Comparison of ENCODE assay signal across 8 cellular contexts in the genomic region with DNA sequence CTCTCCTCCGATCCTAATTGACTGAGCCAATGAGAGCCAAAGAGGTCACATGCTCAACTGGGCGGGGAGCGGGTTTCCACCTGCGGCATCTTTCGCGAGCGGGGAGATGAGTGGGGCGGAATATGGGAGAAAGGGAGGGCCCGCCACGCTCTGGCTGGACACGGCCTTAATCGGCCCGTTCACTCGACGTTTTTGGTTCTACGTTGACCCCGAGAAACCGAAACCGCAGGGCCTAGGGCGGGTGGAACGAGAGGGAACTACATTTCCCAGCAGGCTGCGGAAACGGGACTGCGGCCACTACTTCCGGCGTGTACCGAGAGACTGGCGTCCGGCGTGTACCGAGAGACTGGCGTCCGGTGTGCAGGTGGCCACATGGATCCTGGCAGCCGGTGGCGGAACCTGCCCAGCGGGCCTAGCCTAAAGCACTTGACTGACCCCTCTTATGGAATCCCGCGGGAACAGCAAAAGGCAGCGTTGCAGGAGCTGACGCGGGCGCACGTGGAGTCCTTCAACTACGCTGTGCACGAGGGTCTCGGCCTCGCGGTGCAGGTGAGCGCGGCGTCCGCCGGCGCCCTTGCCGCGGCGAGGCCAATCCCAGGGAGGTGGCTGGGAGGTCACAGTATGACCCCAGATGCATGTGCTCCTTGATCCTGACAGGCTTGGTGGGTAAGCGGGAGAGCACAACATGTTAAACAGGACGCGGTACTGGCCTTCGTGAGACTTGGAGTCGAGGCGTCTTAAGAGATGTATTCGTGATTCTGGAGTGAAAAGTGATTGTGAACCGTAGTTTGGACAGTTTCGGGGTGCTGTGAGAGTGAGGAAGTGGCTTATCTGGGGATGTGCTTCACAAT. TPM values are rescaled to one million over a fixed set of nuclear protein-coding genes. Genes with fewer than 3 reads are reported as not detected.
DNase-seq lines count a peak whose midpoint lies in the region; ATAC-seq and TF ChIP-seq lines count a peak whose summit lies in the region.

A gene with protein sequence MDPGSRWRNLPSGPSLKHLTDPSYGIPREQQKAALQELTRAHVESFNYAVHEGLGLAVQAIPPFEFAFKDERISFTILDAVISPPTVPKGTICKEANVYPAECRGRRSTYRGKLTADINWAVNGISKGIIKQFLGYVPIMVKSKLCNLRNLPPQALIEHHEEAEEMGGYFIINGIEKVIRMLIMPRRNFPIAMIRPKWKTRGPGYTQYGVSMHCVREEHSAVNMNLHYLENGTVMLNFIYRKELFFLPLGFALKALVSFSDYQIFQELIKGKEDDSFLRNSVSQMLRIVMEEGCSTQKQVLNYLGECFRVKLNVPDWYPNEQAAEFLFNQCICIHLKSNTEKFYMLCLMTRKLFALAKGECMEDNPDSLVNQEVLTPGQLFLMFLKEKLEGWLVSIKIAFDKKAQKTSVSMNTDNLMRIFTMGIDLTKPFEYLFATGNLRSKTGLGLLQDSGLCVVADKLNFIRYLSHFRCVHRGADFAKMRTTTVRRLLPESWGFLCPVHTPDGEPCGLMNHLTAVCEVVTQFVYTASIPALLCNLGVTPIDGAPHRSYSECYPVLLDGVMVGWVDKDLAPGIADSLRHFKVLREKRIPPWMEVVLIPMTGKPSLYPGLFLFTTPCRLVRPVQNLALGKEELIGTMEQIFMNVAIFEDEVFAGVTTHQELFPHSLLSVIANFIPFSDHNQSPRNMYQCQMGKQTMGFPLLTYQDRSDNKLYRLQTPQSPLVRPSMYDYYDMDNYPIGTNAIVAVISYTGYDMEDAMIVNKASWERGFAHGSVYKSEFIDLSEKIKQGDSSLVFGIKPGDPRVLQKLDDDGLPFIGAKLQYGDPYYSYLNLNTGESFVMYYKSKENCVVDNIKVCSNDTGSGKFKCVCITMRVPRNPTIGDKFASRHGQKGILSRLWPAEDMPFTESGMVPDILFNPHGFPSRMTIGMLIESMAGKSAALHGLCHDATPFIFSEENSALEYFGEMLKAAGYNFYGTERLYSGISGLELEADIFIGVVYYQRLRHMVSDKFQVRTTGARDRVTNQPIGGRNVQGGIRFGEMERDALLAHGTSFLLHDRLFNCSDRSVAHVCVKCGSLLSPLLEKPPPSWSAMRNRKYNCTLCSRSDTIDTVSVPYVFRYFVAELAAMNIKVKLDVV (plus strand): TSS at position 343 of the 851 bp plus-strand sequence. CDS start 30 bp downstream, at position 373.

- CTCF ChIA-PET in CD4-positive, alpha-beta memory T cell (lab: Charles Lee; ENCODE audit: partially characterized antibody): interaction anchor here (2.0 kb wide), 1 partner anchor 62 kb away, joined by 6 read pairs; no protein-coding TSS in a partner anchor
- CTCF ChIA-PET in activated CD4-positive, alpha-beta memory T cell treated with anti-CD3 and anti-CD28 coated beads, Interleukin-2, amount 10 ng/mL, durations not matched to agents 7 days and 5 days (lab: Charles Lee): interaction anchor here (1.0 to 3.2 kb wide), 3 partner anchors 42 to 61 kb away, joined by 3 to 15 read pairs (median 3); partner anchors contain the start of gene CHCHD5

- H3K27me3 ChIP-seq in CD4-positive, alpha-beta memory T cell (ENCODE audit: insufficient read depth, low read length): no peaks in the 10 kb centered on the region
- H3K27me3 ChIP-seq in lower lobe of right lung (ENCODE audit: low read depth): no peaks in the 10 kb centered on the region

- peaks cover 7 to 15% of the 10 kb centered on the region in 2 donors for H3K36me3 Mint-ChIP-seq in CD4-positive, alpha-beta memory T cell
- peaks cover 5% of the 10 kb centered on the region for H3K36me3 Mint-ChIP-seq in activated CD4-positive, alpha-beta memory T cell treated with anti-CD3 and anti-CD28 coated beads, Interleukin-2, amount 10 ng/mL, durations not matched to agents 7 days and 5 days (ENCODE audit: low read depth)

- H3K9me3 ChIP-seq in CD4-positive, alpha-beta memory T cell (ENCODE audit: control insufficient read depth in 1 of 2, low read length in 2 of 2): no peaks in the 10 kb centered on the region
- no peaks in the 10 kb centered on the region for H3K9me3 ChIP-seq in lower lobe of right lung

- DNase-seq in CD4-positive, alpha-beta memory T cell: peak; percentile 77 to 85 (median 81)
- DNase-seq in NCI-H748 treated with DMSO at 0.1 percent for 48 hours (lab: John Stamatoyannopoulos, UW) (peak; percentile 27), lower lobe of right lung (peak; percentile 93)
- peak; percentile 80 for DNase-seq in activated CD4-positive, alpha-beta memory T cell treated with anti-CD3 and anti-CD28 coated beads, Interleukin-2, amount 10 ng/mL, durations not matched to agents 7 days and 5 days
- DNase-seq in effector CD4-positive, alpha-beta T cell: peak; percentile 68
- peak; percentile 55 to 78 (median 59) for DNase-seq in stimulated activated CD4-positive, alpha-beta T cell treated with anti-CD3 and anti-CD28 coated beads, TNF-alpha, amount 100 ng/mL, for 24 hours (ENCODE audit: low read depth in 3 of 3)

- H3K4me1 Mint-ChIP-seq in CD4-positive, alpha-beta memory T cell: peaks cover 5 to 12% (median 10%) of the 10 kb centered on the region in 4 donors
- peaks cover 27% of the 10 kb centered on the region for H3K4me1 Mint-ChIP-seq in activated CD4-positive, alpha-beta memory T cell treated with anti-CD3 and anti-CD28 coated beads, Interleukin-2, amount 10 ng/mL, durations not matched to agents 7 days and 5 days

- H3K27me3 Mint-ChIP-seq in CD4-positive, alpha-beta memory T cell: no peaks in the 10 kb centered on the region
- H3K27me3 Mint-ChIP-seq in activated CD4-positive, alpha-beta memory T cell treated with anti-CD3 and anti-CD28 coated beads, Interleukin-2, amount 10 ng/mL, durations not matched to agents 7 days and 5 days: no peaks in the 10 kb centered on the region

- TF ChIP-seq CTCF in lower lobe of right lung (IDR thresholded peaks at IDR 0.05): no peak

- H3K36me3 ChIP-seq in CD4-positive, alpha-beta memory T cell (ENCODE audit: insufficient read depth, low read length): peaks cover 2% of the 10 kb centered on the region
- peaks cover 6% of the 10 kb centered on the region for H3K36me3 ChIP-seq in lower lobe of right lung

- peaks cover 24% of the 10 kb centered on the region for H3K4me1 ChIP-seq in CD4-positive, alpha-beta memory T cell (ENCODE audit: insufficient read depth, low read length)
- peaks cover 22% of the 10 kb centered on the region for H3K4me1 ChIP-seq in lower lobe of right lung

- peak within 1 kb of the TSS; percentile 70 to 98 for H3K4me3 ChIP-seq in CD4-positive, alpha-beta memory T cell (ENCODE audit: low read length in 2 of 2)
- H3K4me3 ChIP-seq in lower lobe of right lung: peak within 1 kb of the TSS; percentile 97

- peak; percentile 81 for ATAC-seq in GM19397 (IDR thresholded peaks at IDR 0.05; ENCODE audit: unreplicated experiment)
- peak; percentile 40 for ATAC-seq in HG03558 (IDR thresholded peaks at IDR 0.05; ENCODE audit: extremely low read depth, unreplicated experiment)
- ATAC-seq in lower lobe of right lung: peak; percentile 96 to 97

- H3K27ac Mint-ChIP-seq in CD4-positive, alpha-beta memory T cell: no peak within 1 kb of the TSS
- H3K27ac Mint-ChIP-seq in activated CD4-positive, alpha-beta memory T cell treated with anti-CD3 and anti-CD28 coated beads, Interleukin-2, amount 10 ng/mL, durations not matched to agents 7 days and 5 days: no peak within 1 kb of the TSS

- intact Hi-C loops in CD4-positive, alpha-beta memory T cell (cut with micrococcal nuclease): loop anchor here (1.0 kb wide), 4 partner anchors 42 to 487 kb away; partner anchors contain the start of genes CHCHD5, SLC20A1 and TMEM87B
- intact Hi-C loops in lower lobe of right lung (cut with DNase I): no loop called here

- peaks cover 0 to 2% (median 0%) of the 10 kb centered on the region in 8 donors for H3K9me3 Mint-ChIP-seq in CD4-positive, alpha-beta memory T cell
- no peaks in the 10 kb centered on the region for H3K9me3 Mint-ChIP-seq in activated CD4-positive, alpha-beta memory T cell treated with anti-CD3 and anti-CD28 coated beads, Interleukin-2, amount 10 ng/mL, durations not matched to agents 7 days and 5 days

- POLR2A ChIA-PET in CD4-positive, alpha-beta memory T cell (lab: Charles Lee; ENCODE audit: partially characterized antibody): interaction anchor here (0.5 to 4.1 kb wide), 5 partner anchors 42 to 659 kb away, joined by 3 to 27 read pairs (median 4); partner anchors contain the start of genes CHCHD5 and ZC3H8
- POLR2A ChIA-PET in activated CD4-positive, alpha-beta memory T cell treated with anti-CD3 and anti-CD28 coated beads, Interleukin-2, amount 10 ng/mL, durations not matched to agents 7 days and 5 days (lab: Charles Lee): interaction anchor here (0.8 to 2.6 kb wide), 11 partner anchors 10 to 150 kb away, joined by 3 to 16 read pairs (median 3); partner anchors contain the start of gene CHCHD5

- peak within 1 kb of the TSS; percentile 90 for H3K27ac ChIP-seq in CD4-positive, alpha-beta memory T cell (ENCODE audit: low read depth, low read length)
- H3K27ac ChIP-seq in lower lobe of right lung: peak within 1 kb of the TSS; percentile 93

- H3K4me3 Mint-ChIP-seq in CD4-positive, alpha-beta memory T cell: no peak within 1 kb of the TSS
- H3K4me3 Mint-ChIP-seq in activated CD4-positive, alpha-beta memory T cell treated with anti-CD3 and anti-CD28 coated beads, Interleukin-2, amount 10 ng/mL, durations not matched to agents 7 days and 5 days: no peak within 1 kb of the TSS

RNA-seq across cellular contexts. Expression of the gene that starts here (rescaled TPM):
- total RNA-seq in CD4-positive, alpha-beta memory T cell: 10 to 100 TPM; 29.7 to 31.3 TPM
- polyA plus RNA-seq in CD4-positive, alpha-beta memory T cell: 10 to 100 TPM; 18.4 to 25.4 TPM
- 10 to 100 TPM; 23.5 to 29.0 TPM for total RNA-seq in activated CD4-positive, alpha-beta memory T cell treated with anti-CD3 and anti-CD28 coated beads, Interleukin-2, amount 10 ng/mL, durations not matched to agents 7 days and 5 days
- 12.3 TPM for total RNA-seq in lower lobe of right lung

Comparison
In these comparisons a context has a peak if more than half of its experiments do, and no peak if none do; other contexts are left out.
1. Peak in every context shown above with its lines: DNase-seq, ATAC-seq, H3K4me3 ChIP-seq and H3K27ac ChIP-seq.
2. DNase-seq: peak in every context shown above with its lines; median percentile 93 in lower lobe of right lung; 81 in CD4-positive, alpha-beta memory T cell; 80 in activated CD4-positive, alpha-beta memory T cell treated with anti-CD3 and anti-CD28 coated beads, Interleukin-2, amount 10 ng/mL, durations not matched to agents 7 days and 5 days; 68 in effector CD4-positive, alpha-beta T cell; 59 in stimulated activated CD4-positive, alpha-beta T cell treated with anti-CD3 and anti-CD28 coated beads, TNF-alpha, amount 100 ng/mL, for 24 hours; 27 in NCI-H748 treated with DMSO at 0.1 percent for 48 hours.
3. ATAC-seq: peak in every context shown above with its lines; median percentile 96 in lower lobe of right lung; 81 in GM19397; 40 in HG03558.